22 cellular contexts compared by ENCODE assay signal in the genomic region with DNA sequence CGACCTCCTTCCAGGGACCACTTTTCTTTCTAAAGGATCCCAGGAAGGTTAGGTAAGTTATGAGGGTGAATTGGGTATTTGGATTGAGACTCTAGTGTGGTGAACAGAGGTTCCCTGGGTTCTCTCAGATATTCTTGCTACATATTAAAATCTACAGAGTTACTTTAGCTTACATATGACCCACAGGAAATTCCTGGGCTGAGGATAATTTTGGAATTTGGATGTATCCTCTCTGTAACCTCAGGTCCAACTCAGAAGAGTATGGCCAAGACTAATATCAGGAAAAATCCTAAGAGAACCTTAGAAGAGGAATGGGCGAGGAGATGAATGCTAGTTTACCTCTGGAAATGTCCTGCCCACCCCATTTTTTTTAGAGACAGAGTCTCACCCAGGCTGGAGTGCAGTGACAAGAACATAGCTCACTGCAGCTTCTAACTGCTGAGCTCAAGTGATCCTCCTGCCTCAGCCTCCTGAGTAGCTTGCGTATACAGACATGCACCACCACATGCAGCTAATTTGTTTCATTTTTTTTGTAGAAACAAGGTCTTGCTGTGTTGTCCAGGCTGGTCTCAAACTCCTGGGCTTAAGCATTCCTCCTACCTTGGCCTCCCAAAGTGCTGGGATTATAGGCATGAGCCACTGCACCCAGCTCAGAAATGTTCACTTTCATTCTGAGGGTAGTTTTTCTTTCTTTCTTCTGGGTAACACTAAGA.
DNase-seq lines count a peak whose midpoint lies in the region; ATAC-seq, FAIRE-seq and TF ChIP-seq lines count a peak whose summit lies in the region.
"Had no signal": no experiment of that assay in that cellular context is flagged by ENCODE, and none has a peak within 500 bp of the region (broad histone marks: within the 10 kb centered on the region; RNA-seq: fewer than 3 reads in every experiment).

No MANE protein-coding gene starts in this region.

- DNase-seq in HepG2 (ENCODE audit: low spot score) (no peak), right lobe of liver (no peak), mammary epithelial cell (no peak), neural progenitor cell (ENCODE audit: low spot score) (no peak), COLO829 (ENCODE audit: low spot score) (no peak), amniotic stem cell (lab: John Stamatoyannopoulos, UW) (no peak), pons (ENCODE audit: low spot score) (no peak)
- DNase-seq: 8988T; activated CD8-positive, alpha-beta T cell treated with anti-CD3 and anti-CD28 coated beads for 36 hours; activated T-cell treated with anti-CD3 and anti-CD28 coated beads, Interleukin-2, amount 50 U/mL, for 1 hour; adrenal gland; caudate nucleus; heart right ventricle; left ventricle myocardium inferior; NCI-H2171; NCI-H526; nephron progenitor cell; stimulated activated naive B cell treated with anti-CD40 and anti-IgM and Interleukin-4, amounts not matched to agents 10 μg/mL and 1 μg/mL and 100 μg/mL, for 72 hours had no signal

- FAIRE-seq in HepG2 (lab: Jason Lieb, UNC): peak; percentile 15
- FAIRE-seq: H1 had no signal

- H3K4me3 Mint-ChIP-seq in neural progenitor cell: no peak overlapping the region
- H3K4me3 Mint-ChIP-seq: activated CD8-positive, alpha-beta T cell treated with anti-CD3 and anti-CD28 coated beads for 36 hours; nephron progenitor cell; stimulated activated naive B cell treated with anti-CD40 and anti-IgM and Interleukin-4, amounts not matched to agents 10 μg/mL and 1 μg/mL and 100 μg/mL, for 72 hours had no signal

- intact Hi-C loops in HepG2 (cut with micrococcal nuclease; ENCODE audit: unreplicated experiment): loop anchor here (5.0 kb wide), 1 partner anchor 35 kb away; no protein-coding TSS in a partner anchor
- intact Hi-C loops in right lobe of liver (cut with DNase I): no loop called here
- intact Hi-C loops in mammary epithelial cell (cut with micrococcal nuclease): no loop called here

- H3K9me3 Mint-ChIP-seq in neural progenitor cell: no peaks in the 10 kb centered on the region
- H3K9me3 Mint-ChIP-seq: activated CD8-positive, alpha-beta T cell treated with anti-CD3 and anti-CD28 coated beads for 36 hours; nephron progenitor cell; stimulated activated naive B cell treated with anti-CD40 and anti-IgM and Interleukin-4, amounts not matched to agents 10 μg/mL and 1 μg/mL and 100 μg/mL, for 72 hours had no signal

- H3K27me3 ChIP-seq in HepG2 (ENCODE audit: control insufficient read depth in 1 of 2, insufficient read depth in 2 of 2, low read length in 2 of 2) (no peaks in the 10 kb centered on the region), right lobe of liver (no peaks in the 10 kb centered on the region), mammary epithelial cell (ENCODE audit: insufficient read depth, low read length) (no peaks in the 10 kb centered on the region), neural progenitor cell (no peaks in the 10 kb centered on the region)
- H3K27me3 ChIP-seq: adrenal gland, heart right ventricle had no signal

- WGBS in HepG2 (ENCODE audit: low lambda C conversion rate): 81% methylated on average over 3 of the region's 3 CpGs
- 100% methylated on average over 3 of the region's 3 CpGs for WGBS in right lobe of liver (ENCODE audit: insufficient coverage, low coverage, low lambda C conversion rate, missing lambda C conversion rate)
- 64% methylated on average over 3 of the region's 3 CpGs for WGBS in mammary epithelial cell (ENCODE audit: low coverage, missing lambda C conversion rate)

- BruUV-seq in HepG2 (replicated peaks; lab: Mats Ljungman, UMichigan) (no TSS peak), mammary epithelial cell (replicated peaks; lab: Mats Ljungman, UMichigan) (no TSS peak)

- TF ChIP-seq RAD21 in HepG2 (CRISPR knock-in tag; IDR thresholded peaks at IDR 0.05): no peak

- dilution Hi-C loops in mammary epithelial cell (cut with HindIII; ENCODE audit: low sequenced_read_pairs): no loop called here

- peaks cover 6 to 32% of the 10 kb centered on the region in 2 experiments for H3K36me3 ChIP-seq in HepG2 (replicated peaks in 1 of 2; ENCODE audit: control insufficient read depth in 1 of 2, insufficient read depth in 2 of 2, low read length in 2 of 2)
- H3K36me3 ChIP-seq in right lobe of liver: no peaks in the 10 kb centered on the region
- no peaks in the 10 kb centered on the region for H3K36me3 ChIP-seq in mammary epithelial cell (ENCODE audit: insufficient read depth, low read length)
- H3K36me3 ChIP-seq in neural progenitor cell: no peaks in the 10 kb centered on the region
- H3K36me3 ChIP-seq: adrenal gland, heart right ventricle, left ventricle myocardium inferior had no signal

- H3K27ac ChIP-seq in HepG2 (ENCODE audit: extremely low read length, insufficient read depth, low read length) (peak overlapping the region; percentile 83), right lobe of liver (no peak overlapping the region), mammary epithelial cell (ENCODE audit: insufficient read depth, low read depth, low read length) (peak overlapping the region; percentile 75), neural progenitor cell (no peak overlapping the region)
- H3K27ac ChIP-seq: heart right ventricle, KMS-11, left ventricle myocardium inferior had no signal

- POLR2A ChIA-PET in HepG2 (lab: Yijun Ruan, JAX): interaction anchor here (0.7 to 3.4 kb wide), 8 partner anchors 8 to 818 kb away, joined by 3 to 45 read pairs (median 4); partner anchors contain the start of genes ARHGEF28 and ENC1

- H3K4me2 ChIP-seq in HepG2 (ENCODE audit: low read depth, low read length) (peak overlapping the region; percentile 65), mammary epithelial cell (ENCODE audit: insufficient read depth, low read depth, low read length) (peak overlapping the region; percentile 25), neural progenitor cell (no peak overlapping the region)
- H3K4me2 ChIP-seq: KMS-11 had no signal

- no peak overlapping the region for H3K27ac Mint-ChIP-seq in neural progenitor cell
- H3K27ac Mint-ChIP-seq: activated CD8-positive, alpha-beta T cell treated with anti-CD3 and anti-CD28 coated beads for 36 hours; nephron progenitor cell; stimulated activated naive B cell treated with anti-CD40 and anti-IgM and Interleukin-4, amounts not matched to agents 10 μg/mL and 1 μg/mL and 100 μg/mL, for 72 hours had no signal

- H3K9ac ChIP-seq in HepG2 (ENCODE audit: insufficient read depth, low read depth, low read length) (peak overlapping the region; percentile 65), mammary epithelial cell (ENCODE audit: insufficient read depth, low read length) (peak overlapping the region; percentile 20), neural progenitor cell (no peak overlapping the region)
- H3K9ac ChIP-seq: KMS-11 had no signal

- H4K20me1 ChIP-seq in HepG2 (ENCODE audit: insufficient read depth, low read length) (no peaks in the 10 kb centered on the region), mammary epithelial cell (ENCODE audit: insufficient read depth, low read length) (no peaks in the 10 kb centered on the region), neural progenitor cell (ENCODE audit: low read depth) (no peaks in the 10 kb centered on the region)

- TF ChIP-seq POLR2A in HepG2 (IDR thresholded peaks at IDR 0.05; ENCODE audit: insufficient read depth in 1 of 2, low read depth in 2 of 2, low read length in 2 of 2) (no peak), right lobe of liver (IDR thresholded peaks at IDR 0.05) (no peak)

- ATAC-seq in HepG2: peak; percentile 38
- ATAC-seq in right lobe of liver: no peak
- no peak for ATAC-seq in HG02678 (IDR thresholded peaks at IDR 0.05; ENCODE audit: unreplicated experiment)
- ATAC-seq: activated CD8-positive, alpha-beta T cell treated with anti-CD3 and anti-CD28 coated beads for 36 hours; heart right ventricle; stimulated activated naive B cell treated with anti-CD40 and anti-IgM and Interleukin-4, amounts not matched to agents 10 μg/mL and 1 μg/mL and 100 μg/mL, for 72 hours had no signal

- H3K36me3 Mint-ChIP-seq in neural progenitor cell: no peaks in the 10 kb centered on the region
- H3K36me3 Mint-ChIP-seq: stimulated activated naive B cell treated with anti-CD40 and anti-IgM and Interleukin-4, amounts not matched to agents 10 μg/mL and 1 μg/mL and 100 μg/mL, for 72 hours had no signal

- H3K79me2 ChIP-seq in HepG2 (ENCODE audit: insufficient read depth, low read length) (peaks cover 88% of the 10 kb centered on the region), mammary epithelial cell (ENCODE audit: insufficient read depth, low read length) (peaks cover 65% of the 10 kb centered on the region), neural progenitor cell (ENCODE audit: low read depth) (no peaks in the 10 kb centered on the region)

- H3F3A ChIP-seq in neural progenitor cell (ENCODE audit: low read depth): no peaks in the 10 kb centered on the region

- H3K4me3 ChIP-seq in HepG2 (replicated peaks in 1 of 3; ENCODE audit: insufficient read depth in 1 of 3, low read depth in 2 of 3, low read length in 3 of 3): peak overlapping the region; percentile 23 to 41 (median 37); a peak in 3 of 6 replicates
- no peak overlapping the region for H3K4me3 ChIP-seq in right lobe of liver
- no peak overlapping the region for H3K4me3 ChIP-seq in mammary epithelial cell (replicated peaks in 1 of 3; ENCODE audit: insufficient read depth in 1 of 3, low read depth in 2 of 3, low read length in 3 of 3)
- H3K4me3 ChIP-seq in neural progenitor cell: no peak overlapping the region
- H3K4me3 ChIP-seq: adrenal gland, heart right ventricle, left ventricle myocardium inferior, skin epidermis had no signal

- TF ChIP-seq EP300 in HepG2 (IDR thresholded peaks at IDR 0.05; ENCODE audit: low read depth in 2 of 2, low read length in 2 of 2) (no peak), HepG2 (CRISPR knock-in tag; IDR thresholded peaks at IDR 0.05; ENCODE audit: borderline replicate concordance) (no peak)

- in situ Hi-C loops in HepG2 (cut with HindIII; ENCODE audit: extremely low pct_ligation_motif_present, low pct_unique_long_range_greater_than_20kb): no loop called here
- in situ Hi-C loops in mammary epithelial cell (cut with MboI; ENCODE audit: low sequenced_read_pairs in 2 of 2): no loop called here

- H2AFZ ChIP-seq in HepG2 (ENCODE audit: low read length): no peak overlapping the region
- H2AFZ ChIP-seq in mammary epithelial cell (ENCODE audit: low read depth, low read length): no peak overlapping the region
- H2AFZ ChIP-seq in neural progenitor cell (replicated peaks): peak overlapping the region; percentile 33

- CTCF ChIA-PET in HepG2 (lab: Yijun Ruan, JAX; ENCODE audit: low intra/inter-chr PET ratio, low total read pairs): no interaction called here
- CTCF ChIA-PET in mammary epithelial cell (lab: Charles Lee; ENCODE audit: low non-redundant PET): interaction anchor here (0.5 kb wide), 1 partner anchor 129 kb away, joined by 5 read pairs; no protein-coding TSS in a partner anchor

- TF ChIP-seq CTCF in HepG2 (CRISPR knock-in tag; IDR thresholded peaks at IDR 0.05): no peak
- TF ChIP-seq CTCF in right lobe of liver (IDR thresholded peaks at IDR 0.05): no peak
- TF ChIP-seq CTCF in mammary epithelial cell (conservative IDR thresholded peaks at IDR 0.05 in 1 of 2, IDR thresholded peaks at IDR 0.05 in 1 of 2; ENCODE audit: extremely low read depth in 1 of 2, insufficient read depth in 1 of 2, low read depth in 1 of 2, low read length in 2 of 2): no peak
- TF ChIP-seq CTCF in neural progenitor cell (IDR thresholded peaks at IDR 0.05): no peak

- peaks cover 97% of the 10 kb centered on the region for H3K4me1 ChIP-seq in HepG2 (ENCODE audit: insufficient read depth, low read length)
- peaks cover 0 to 10% (median 0%) of the 10 kb centered on the region in 4 donors for H3K4me1 ChIP-seq in right lobe of liver
- H3K4me1 ChIP-seq in mammary epithelial cell (ENCODE audit: insufficient read depth, low read length): peaks cover 92% of the 10 kb centered on the region
- no peaks in the 10 kb centered on the region for H3K4me1 ChIP-seq in neural progenitor cell
- H3K4me1 ChIP-seq: left ventricle myocardium inferior had no signal

- H3K9me3 ChIP-seq in HepG2 (ENCODE audit: low read length) (no peaks in the 10 kb centered on the region), right lobe of liver (no peaks in the 10 kb centered on the region), mammary epithelial cell (replicated peaks; ENCODE audit: insufficient read depth, low read length) (no peaks in the 10 kb centered on the region), neural progenitor cell (ENCODE audit: low read depth) (no peaks in the 10 kb centered on the region)
- H3K9me3 ChIP-seq: adrenal gland, heart right ventricle, left ventricle myocardium inferior had no signal

- H3K27me3 Mint-ChIP-seq in neural progenitor cell (ENCODE audit: insufficient read depth, low read depth): no peaks in the 10 kb centered on the region

- H3K4me1 Mint-ChIP-seq in neural progenitor cell: peaks cover 3% of the 10 kb centered on the region
- H3K4me1 Mint-ChIP-seq: stimulated activated naive B cell treated with anti-CD40 and anti-IgM and Interleukin-4, amounts not matched to agents 10 μg/mL and 1 μg/mL and 100 μg/mL, for 72 hours had no signal

Comparison
In these comparisons a context has a peak if more than half of its experiments do, and no peak if none do; other contexts are left out.
1. H3K27ac ChIP-seq: peak in HepG2 (single experiment) and mammary epithelial cell (single experiment); none in right lobe of liver (0 of 3) and neural progenitor cell (single experiment).
2. H3K4me3 ChIP-seq: peak in HepG2 (3 of 3); none in right lobe of liver (0 of 3), mammary epithelial cell (0 of 3) and neural progenitor cell (single experiment).